19 cellular contexts compared by ENCODE assay signal in genomic region chr4:99029852-99030251, GRCh38. TPM values are rescaled to one million over a fixed set of nuclear protein-coding genes. Genes with fewer than 3 reads are reported as not detected.
DNase-seq lines count a peak whose midpoint lies in the region; ATAC-seq and FAIRE-seq lines count a peak whose summit lies in the region.
"Had no signal": no experiment of that assay in that cellular context is flagged by ENCODE, and none has a peak within 500 bp of the region (broad histone marks: within the 10 kb centered on the region; RNA-seq: fewer than 3 reads in every experiment).

No MANE protein-coding gene starts in this region.

- peaks cover 37% of the 10 kb centered on the region for H3K4me1 Mint-ChIP-seq in central memory CD8-positive, alpha-beta T cell
- H3K4me1 Mint-ChIP-seq in natural killer cell treated with Interleukin-12 subunit alpha and Interleukin-12 subunit beta and Interleukin-15 and Interleukin-18, amount 100 ng/mL, for 72 hours (ENCODE audit: low read depth in 2 of 2) = peaks cover 30% of the 10 kb centered on the region in 2 donors
- peaks cover 36% of the 10 kb centered on the region for H3K4me1 Mint-ChIP-seq in stimulated activated naive CD8-positive, alpha-beta T cell treated with anti-CD3 and anti-CD28 coated beads, Interleukin-15, amount 100 ng/mL, for 72 hours

- peak; percentile 65 for FAIRE-seq in GM19239 (lab: Jason Lieb, UNC)

- H3K27ac Mint-ChIP-seq in central memory CD8-positive, alpha-beta T cell (ENCODE audit: low read depth) = peak overlapping the region; percentile 74
- H3K27ac Mint-ChIP-seq in natural killer cell treated with Interleukin-12 subunit alpha and Interleukin-12 subunit beta and Interleukin-15 and Interleukin-18, amount 100 ng/mL, for 72 hours = peak overlapping the region; percentile 46 to 72
- H3K27ac Mint-ChIP-seq in stimulated activated naive CD8-positive, alpha-beta T cell treated with anti-CD3 and anti-CD28 coated beads, Interleukin-15, amount 100 ng/mL, for 72 hours = peak overlapping the region in 1 of 2 donors; percentile 28
- H3K27ac Mint-ChIP-seq: activated naive CD4-positive, alpha-beta T cell treated with anti-CD3 and anti-CD28 coated beads, Interleukin-2, amount 50 U/mL, for 72 hours had no signal

- H3K9me3 Mint-ChIP-seq in central memory CD8-positive, alpha-beta T cell = no peaks in the 10 kb centered on the region
- no peaks in the 10 kb centered on the region for H3K9me3 Mint-ChIP-seq in natural killer cell treated with Interleukin-12 subunit alpha and Interleukin-12 subunit beta and Interleukin-15 and Interleukin-18, amount 100 ng/mL, for 72 hours
- H3K9me3 Mint-ChIP-seq in stimulated activated naive CD8-positive, alpha-beta T cell treated with anti-CD3 and anti-CD28 coated beads, Interleukin-15, amount 100 ng/mL, for 72 hours = no peaks in the 10 kb centered on the region
- H3K9me3 Mint-ChIP-seq: nephron had no signal

- H3K27me3 Mint-ChIP-seq in central memory CD8-positive, alpha-beta T cell = no peaks in the 10 kb centered on the region
- H3K27me3 Mint-ChIP-seq in natural killer cell treated with Interleukin-12 subunit alpha and Interleukin-12 subunit beta and Interleukin-15 and Interleukin-18, amount 100 ng/mL, for 72 hours = no peaks in the 10 kb centered on the region
- H3K27me3 Mint-ChIP-seq in stimulated activated naive CD8-positive, alpha-beta T cell treated with anti-CD3 and anti-CD28 coated beads, Interleukin-15, amount 100 ng/mL, for 72 hours = no peaks in the 10 kb centered on the region

- no peak for ATAC-seq in central memory CD8-positive, alpha-beta T cell (replicated peaks; ENCODE audit: extremely low read depth, poor library complexity, severe bottlenecking)
- no peak for ATAC-seq in natural killer cell treated with Interleukin-12 subunit alpha and Interleukin-12 subunit beta and Interleukin-15 and Interleukin-18, amount 100 ng/mL, for 72 hours
- no peak for ATAC-seq in stimulated activated naive CD8-positive, alpha-beta T cell treated with anti-CD3 and anti-CD28 coated beads, Interleukin-15, amount 100 ng/mL, for 72 hours
- ATAC-seq: body of pancreas had no signal

- DNase-seq in GM19239 (ENCODE audit: insufficient read length, low spot score) (no peak), NCI-H226 (peak; percentile 44), NCI-H1105 treated with DMSO at 0.1 percent for 48 hours (lab: John Stamatoyannopoulos, UW) (no peak), NCI-H2227 treated with DMSO at 0.1 percent for 48 hours (lab: John Stamatoyannopoulos, UW) (no peak)
- no peak for DNase-seq in central memory CD8-positive, alpha-beta T cell (ENCODE audit: low spot score in 2 of 2)
- no peak for DNase-seq in natural killer cell treated with Interleukin-12 subunit alpha and Interleukin-12 subunit beta and Interleukin-15 and Interleukin-18, amount 100 ng/mL, for 72 hours (ENCODE audit: low spot score)
- DNase-seq in stimulated activated naive CD8-positive, alpha-beta T cell treated with anti-CD3 and anti-CD28 coated beads, Interleukin-15, amount 100 ng/mL, for 72 hours = no peak
- DNase-seq in activated CD4-positive, CD25-positive, alpha-beta regulatory T cell (lab: John Stamatoyannopoulos, UW) = no peak
- DNase-seq: activated CD4-positive, alpha-beta T cell treated with anti-CD3 and anti-CD28 coated beads, Interleukin-2, amount 50 U/mL, for 48 hours; AML-193; body of pancreas; Calu3; KG1; NCI-H2029; NCI-H446 treated with DMSO at 0.1 percent for 48 hours; NK-92 treated with Interleukin-12 subunit alpha and Interleukin-12 subunit beta, amount 100 ng/mL, for 24 hours; stimulated activated CD4-positive, alpha-beta T cell treated with anti-CD3 and anti-CD28 coated beads, Interleukin-4, amount 100 ng/mL, for 24 hours had no signal

- peaks cover 8% of the 10 kb centered on the region for H3K36me3 Mint-ChIP-seq in central memory CD8-positive, alpha-beta T cell (ENCODE audit: insufficient read depth)
- H3K36me3 Mint-ChIP-seq in natural killer cell treated with Interleukin-12 subunit alpha and Interleukin-12 subunit beta and Interleukin-15 and Interleukin-18, amount 100 ng/mL, for 72 hours = peaks cover 7% of the 10 kb centered on the region

- H3K4me3 Mint-ChIP-seq in central memory CD8-positive, alpha-beta T cell = no peak overlapping the region
- H3K4me3 Mint-ChIP-seq in natural killer cell treated with Interleukin-12 subunit alpha and Interleukin-12 subunit beta and Interleukin-15 and Interleukin-18, amount 100 ng/mL, for 72 hours = no peak overlapping the region
- no peak overlapping the region for H3K4me3 Mint-ChIP-seq in stimulated activated naive CD8-positive, alpha-beta T cell treated with anti-CD3 and anti-CD28 coated beads, Interleukin-15, amount 100 ng/mL, for 72 hours
- H3K4me3 Mint-ChIP-seq: nephron had no signal

RNA-seq across cellular contexts. Expression of gene METAP1, which starts 34.3 kb away (rescaled TPM):
- 10 to 100 TPM; 46.6 to 62.0 TPM for total RNA-seq in natural killer cell treated with Interleukin-12 subunit alpha and Interleukin-12 subunit beta and Interleukin-15 and Interleukin-18, amount 100 ng/mL, for 72 hours

RNA-seq across cellular contexts. Expression of gene ADH5, which starts 58.7 kb away (rescaled TPM):
- 10 to 100 TPM; 53.0 to 62.3 TPM for total RNA-seq in natural killer cell treated with Interleukin-12 subunit alpha and Interleukin-12 subunit beta and Interleukin-15 and Interleukin-18, amount 100 ng/mL, for 72 hours
